In genomic region chr2:20526146-20526545, GRCh38 we compare ENCODE assay signal across 24 cellular contexts.
A peak's percentile ranks its signal among the peaks of the same experiment; 100 is the strongest.
DNase-seq lines count a peak whose midpoint lies in the region; FAIRE-seq and TF ChIP-seq lines count a peak whose summit lies in the region.
"Had no signal": no experiment of that assay in that cellular context is flagged by ENCODE, and none has a peak within 500 bp of the region (broad histone marks: within the 10 kb centered on the region; RNA-seq: fewer than 3 reads in every experiment).

No MANE protein-coding gene starts in this region.

- H3K9me2 ChIP-seq in Loucy (replicated peaks; ENCODE audit: low read depth, low read length): no peaks in the 10 kb centered on the region

- no peaks in the 10 kb centered on the region for H3K79me2 ChIP-seq in Loucy (ENCODE audit: insufficient read depth, low read length)

- peaks cover 0 to 2% (median 1%) of the 10 kb centered on the region in 3 donors for H3K4me1 Mint-ChIP-seq in CD8-positive, alpha-beta memory T cell
- H3K4me1 Mint-ChIP-seq: immature natural killer cell had no signal

- peak; percentile 33 for DNase-seq in fibroblast of villous mesenchyme (ENCODE audit: low read depth)
- no peak for DNase-seq in stomach
- no peak for DNase-seq in kidney
- no peak for DNase-seq in T-helper 9 cell
- DNase-seq in CD8-positive, alpha-beta memory T cell: no peak
- DNase-seq: activated CD8-positive, alpha-beta memory T cell treated with anti-CD3 and anti-CD28 coated beads, Interleukin-2, amount 50 U/mL, for 48 hours; activated CD8-positive, alpha-beta T cell treated with anti-CD3 and anti-CD28 coated beads for 36 hours; activated naive CD4-positive, alpha-beta T cell treated with anti-CD3 and anti-CD28 coated beads, Interleukin-2, amount 50 U/mL, for 16 hours; amniotic stem cell; CD4-positive, CD25-positive, alpha-beta regulatory T cell; immature natural killer cell; NCI-H2227 treated with DMSO at 0.1 percent for 48 hours; Peyer's patch; SHP77 treated with DMSO at 0.1 percent for 48 hours; stimulated activated CD4-positive, alpha-beta T cell treated with anti-CD3 and anti-CD28 coated beads, Interleukin-2, amount 100 ng/mL, for 24 hours; stimulated activated CD8-positive, alpha-beta memory T cell treated with anti-CD3 and anti-CD28 coated beads, Interleukin-4, amount 100 ng/mL, for 48 hours; stimulated activated naive CD8-positive, alpha-beta T cell treated with anti-CD3 and anti-CD28 coated beads, Interleukin-15, amount 100 ng/mL, for 72 hours had no signal

- H3K9me3 ChIP-seq in BLaER1 treated with 17β-estradiol and CSF1 and Interleukin-3, amounts not matched to agents 10 nM and 100 nM (replicated peaks in 1 of 11): no peaks in the 10 kb centered on the region
- H3K9me3 ChIP-seq in Loucy (ENCODE audit: insufficient read depth, low read depth, low read length) (no peaks in the 10 kb centered on the region), stomach (no peaks in the 10 kb centered on the region), kidney (ENCODE audit: control insufficient read depth in 1 of 2, low read length in 2 of 2) (no peaks in the 10 kb centered on the region)
- H3K9me3 ChIP-seq in CD8-positive, alpha-beta memory T cell (ENCODE audit: low read length): no peaks in the 10 kb centered on the region
- H3K9me3 ChIP-seq: breast epithelium, Peyer's patch, tibial nerve had no signal

- CTCF ChIA-PET in CD8-positive, alpha-beta memory T cell (lab: Charles Lee): interaction anchor here (1.2 kb wide), 1 partner anchor 8 kb away, joined by 3 read pairs; no protein-coding TSS in a partner anchor

- H4K20me1 ChIP-seq in BLaER1 treated with 17β-estradiol and CSF1 and Interleukin-3, amounts not matched to agents 10 nM and 100 nM: peaks cover 0 to 5% (median 0%) of the 10 kb centered on the region in 11 experiments; a peak in 2 of 22 replicates
- no peaks in the 10 kb centered on the region for H4K20me1 ChIP-seq in Loucy (ENCODE audit: insufficient read depth, low read length, poor library complexity, severe bottlenecking)

- no peak overlapping the region for H2AFZ ChIP-seq in Loucy (ENCODE audit: low read length)

- H3K4me3 ChIP-seq in BLaER1 treated with 17β-estradiol and CSF1 and Interleukin-3, amounts not matched to agents 10 nM and 100 nM: 0 out of 20 replicates have a peak overlapping the region, but pooled peaks of 1 of the 10 experiments have one; percentile 17
- H3K4me3 ChIP-seq in Loucy (ENCODE audit: low read length, poor library complexity, severe bottlenecking): peak overlapping the region; percentile 62
- H3K4me3 ChIP-seq in fibroblast of villous mesenchyme (ENCODE audit: low read depth, low read length): no peak overlapping the region
- H3K4me3 ChIP-seq in stomach: no peak overlapping the region
- no peak overlapping the region for H3K4me3 ChIP-seq in kidney (ENCODE audit: low read length in 2 of 2)
- H3K4me3 ChIP-seq in CD8-positive, alpha-beta memory T cell (ENCODE audit: low read length): no peak overlapping the region
- H3K4me3 ChIP-seq: breast epithelium, Peyer's patch, tibial nerve had no signal

- no peak for TF ChIP-seq EP300 in stomach (IDR thresholded peaks at IDR 0.05)

- no peaks in the 10 kb centered on the region for H3K36me3 ChIP-seq in BLaER1 treated with 17β-estradiol and CSF1 and Interleukin-3, amounts not matched to agents 10 nM and 100 nM
- H3K36me3 ChIP-seq in Loucy (ENCODE audit: insufficient read depth, low read length) (no peaks in the 10 kb centered on the region), stomach (no peaks in the 10 kb centered on the region), kidney (ENCODE audit: control insufficient read depth in 1 of 2, insufficient read depth in 2 of 2, low read length in 2 of 2) (no peaks in the 10 kb centered on the region)
- H3K36me3 ChIP-seq in CD8-positive, alpha-beta memory T cell (ENCODE audit: insufficient read depth, low read length): no peaks in the 10 kb centered on the region
- H3K36me3 ChIP-seq: breast epithelium, Peyer's patch, tibial nerve had no signal

- H3K27me3 ChIP-seq in BLaER1 treated with 17β-estradiol and CSF1 and Interleukin-3, amounts not matched to agents 10 nM and 100 nM: no peaks in the 10 kb centered on the region
- H3K27me3 ChIP-seq in Loucy (ENCODE audit: insufficient read depth, low read length, poor library complexity, severe bottlenecking) (no peaks in the 10 kb centered on the region), stomach (no peaks in the 10 kb centered on the region)
- H3K27me3 ChIP-seq in CD8-positive, alpha-beta memory T cell (ENCODE audit: insufficient read depth, low read length, poor library complexity, severe bottlenecking): no peaks in the 10 kb centered on the region
- H3K27me3 ChIP-seq: breast epithelium, Peyer's patch, tibial nerve had no signal

- H3K9me3 Mint-ChIP-seq in CD8-positive, alpha-beta memory T cell: no peaks in the 10 kb centered on the region
- H3K9me3 Mint-ChIP-seq: activated CD8-positive, alpha-beta T cell treated with anti-CD3 and anti-CD28 coated beads for 36 hours; CD4-positive, CD25-positive, alpha-beta regulatory T cell; immature natural killer cell; memory B cell; stimulated activated naive CD8-positive, alpha-beta T cell treated with anti-CD3 and anti-CD28 coated beads, Interleukin-15, amount 100 ng/mL, for 72 hours had no signal

- H3K4me3 Mint-ChIP-seq in CD8-positive, alpha-beta memory T cell: no peak overlapping the region
- H3K4me3 Mint-ChIP-seq: activated CD8-positive, alpha-beta T cell treated with anti-CD3 and anti-CD28 coated beads for 36 hours; CD4-positive, CD25-positive, alpha-beta regulatory T cell; immature natural killer cell; stimulated activated naive CD8-positive, alpha-beta T cell treated with anti-CD3 and anti-CD28 coated beads, Interleukin-15, amount 100 ng/mL, for 72 hours had no signal

- H3K27me3 Mint-ChIP-seq in CD8-positive, alpha-beta memory T cell: peaks cover 0 to 5% of the 10 kb centered on the region in 2 donors
- H3K27me3 Mint-ChIP-seq: CD4-positive, CD25-positive, alpha-beta regulatory T cell had no signal

- TF ChIP-seq POLR2A in stomach (IDR thresholded peaks at IDR 0.05): no peak

- intact Hi-C loops in stomach (cut with DNase I; ENCODE audit: low total_unique reads) (no loop called here), kidney (cut with DNase I) (no loop called here)

- H3K9ac ChIP-seq in BLaER1 treated with 17β-estradiol and CSF1 and Interleukin-3, amounts not matched to agents 10 nM and 100 nM: peak overlapping the region in 5 of 11 experiments; percentile 27 to 74 (median 52); a peak in 6 of 22 replicates
- peak overlapping the region; percentile 76 for H3K9ac ChIP-seq in Loucy (ENCODE audit: low read depth, low read length, poor library complexity, severe bottlenecking)
- no peak overlapping the region for H3K9ac ChIP-seq in kidney (ENCODE audit: low read length in 2 of 2)

- H3K36me3 Mint-ChIP-seq in CD8-positive, alpha-beta memory T cell: no peaks in the 10 kb centered on the region
- H3K36me3 Mint-ChIP-seq: CD4-positive, CD25-positive, alpha-beta regulatory T cell; immature natural killer cell; memory B cell had no signal

- H3K27ac Mint-ChIP-seq in CD8-positive, alpha-beta memory T cell: no peak overlapping the region
- H3K27ac Mint-ChIP-seq: activated CD8-positive, alpha-beta T cell treated with anti-CD3 and anti-CD28 coated beads for 36 hours; immature natural killer cell; memory B cell; stimulated activated naive CD8-positive, alpha-beta T cell treated with anti-CD3 and anti-CD28 coated beads, Interleukin-15, amount 100 ng/mL, for 72 hours had no signal

- H3K27ac ChIP-seq in BLaER1 treated with 17β-estradiol and CSF1 and Interleukin-3, amounts not matched to agents 10 nM and 100 nM: peak overlapping the region in 6 of 11 experiments; percentile 66 to 85 (median 78); a peak in 10 of 22 replicates
- peak overlapping the region in 3 of 5 donors; percentile 52 to 68 (median 61) for H3K27ac ChIP-seq in stomach
- no peak overlapping the region for H3K27ac ChIP-seq in kidney (ENCODE audit: low read depth in 2 of 2, low read length in 2 of 2)
- no peak overlapping the region for H3K27ac ChIP-seq in CD8-positive, alpha-beta memory T cell (ENCODE audit: low read depth, low read length)

- no peak for FAIRE-seq in kidney (lab: Jason Lieb, UNC)
- FAIRE-seq: D721Med, GM18507 had no signal

- POLR2A ChIA-PET in CD8-positive, alpha-beta memory T cell (lab: Charles Lee): no interaction called here

- H3F3A ChIP-seq in Loucy (ENCODE audit: low read depth): peaks cover 3% of the 10 kb centered on the region; the same call in 1 of the 2 replicates

- TF ChIP-seq CTCF in Loucy (conservative IDR thresholded peaks at IDR 0.05; ENCODE audit: low read length) (no peak), fibroblast of villous mesenchyme (IDR thresholded peaks at IDR 0.05; ENCODE audit: insufficient read depth, low read depth, low read length) (no peak), stomach (IDR thresholded peaks at IDR 0.05) (no peak), kidney (IDR thresholded peaks at IDR 0.05; ENCODE audit: borderline replicate concordance, extremely low read depth, insufficient read depth) (no peak)

- peaks cover 34 to 94% (median 84%) of the 10 kb centered on the region in 10 experiments for H3K4me1 ChIP-seq in BLaER1 treated with 17β-estradiol and CSF1 and Interleukin-3, amounts not matched to agents 10 nM and 100 nM
- H3K4me1 ChIP-seq in Loucy (ENCODE audit: insufficient read depth, low read length, poor library complexity, severe bottlenecking) (peaks cover 74% of the 10 kb centered on the region), stomach (peaks cover 16 to 34% (median 27%) of the 10 kb centered on the region in 4 donors), kidney (ENCODE audit: control insufficient read depth in 1 of 2, insufficient read depth in 1 of 2, low read depth in 1 of 2, low read length in 2 of 2) (peaks cover 6 to 20% of the 10 kb centered on the region in 2 donors)
- H3K4me1 ChIP-seq in CD8-positive, alpha-beta memory T cell (ENCODE audit: insufficient read depth, low read length): no peaks in the 10 kb centered on the region
- H3K4me1 ChIP-seq: Peyer's patch had no signal

- peak overlapping the region in 10 of 11 experiments; percentile 30 to 96 (median 93); a peak in 19 of 22 replicates for H3K4me2 ChIP-seq in BLaER1 treated with 17β-estradiol and CSF1 and Interleukin-3, amounts not matched to agents 10 nM and 100 nM
- peak overlapping the region; percentile 73 for H3K4me2 ChIP-seq in Loucy (ENCODE audit: low read depth, low read length, poor library complexity, severe bottlenecking)

- 83 to 97% (median 92%) methylated on average over 3 of the region's 3 CpGs for WGBS in stomach, 5 donors

Comparison
In these comparisons a context has a peak if more than half of its experiments do, and no peak if none do; other contexts are left out.
1. H3K27ac ChIP-seq: peak in BLaER1 treated with 17β-estradiol and CSF1 and Interleukin-3, amounts not matched to agents 10 nM and 100 nM (6 of 11) and stomach (3 of 5); none in kidney (0 of 2) and CD8-positive, alpha-beta memory T cell (single experiment).